Comparison of ENCODE assay signal across 22 cellular contexts in genomic region chr10:103559776-103560175, GRCh38.
"Had no signal": no experiment of that assay in that cellular context is flagged by ENCODE, and none has a peak within 500 bp of the region (broad histone marks: within the 10 kb centered on the region; RNA-seq: fewer than 3 reads in every experiment).

No MANE protein-coding gene starts in this region.

- FAIRE-seq: frontal cortex, keratinocyte had no signal

- ATAC-seq: left ventricle myocardium superior; mucosa of descending colon; natural killer cell treated with Interleukin-12 subunit alpha and Interleukin-12 subunit beta and Interleukin-15 and Interleukin-18, amount 100 ng/mL, for 72 hours; sciatic nerve; stimulated activated naive CD8-positive, alpha-beta T cell treated with anti-CD3 and anti-CD28 coated beads, Interleukin-15, amount 100 ng/mL, for 72 hours; upper lobe of right lung had no signal

- H3K4me3 ChIP-seq: lung, mucosa of descending colon, smooth muscle cell, thyroid gland, upper lobe of right lung, vagina had no signal

- H3K9ac ChIP-seq: parathyroid adenoma had no signal

- H3K9me3 ChIP-seq: mucosa of descending colon, thyroid gland, upper lobe of right lung, vagina had no signal

- H2AFZ ChIP-seq: parathyroid adenoma had no signal

- H3K27me3 ChIP-seq: dorsolateral prefrontal cortex, thyroid gland, vagina had no signal

- H3K4me2 ChIP-seq: smooth muscle cell had no signal

- H3K27ac ChIP-seq: parathyroid adenoma, thyroid gland, upper lobe of right lung, vagina had no signal

- DNase-seq: dorsolateral prefrontal cortex; effector CD4-positive, alpha-beta T cell; hypothalamus; left ventricle myocardium superior; naive B cell; stimulated activated CD4-positive, alpha-beta T cell treated with anti-CD3 and anti-CD28 coated beads, Interleukin-12 subunit alpha, Interleukin-12 subunit beta, amount 100 ng/mL, for 4 hours; stimulated activated CD4-positive, alpha-beta T cell treated with anti-CD3 and anti-CD28 coated beads, Interleukin-1b, Interleukin-23, amount 100 ng/mL, for 48 hours; stimulated activated CD4-positive, alpha-beta T cell treated with anti-CD3 and anti-CD28 coated beads, Interleukin-4, amount 100 ng/mL, for 1 hour; stimulated activated CD8-positive, alpha-beta memory T cell treated with anti-CD3 and anti-CD28 coated beads, Interleukin-4, amount 100 ng/mL, for 48 hours; stimulated activated naive CD4-positive, alpha-beta T cell; stimulated activated naive CD8-positive, alpha-beta T cell treated with anti-CD3 and anti-CD28 coated beads, Interleukin-15, amount 100 ng/mL, for 72 hours; thyroid gland; upper lobe of right lung had no signal

- H3K36me3 ChIP-seq: thyroid gland, upper lobe of right lung, vagina had no signal
